8 cellular contexts compared by ENCODE assay signal in the genomic region with DNA sequence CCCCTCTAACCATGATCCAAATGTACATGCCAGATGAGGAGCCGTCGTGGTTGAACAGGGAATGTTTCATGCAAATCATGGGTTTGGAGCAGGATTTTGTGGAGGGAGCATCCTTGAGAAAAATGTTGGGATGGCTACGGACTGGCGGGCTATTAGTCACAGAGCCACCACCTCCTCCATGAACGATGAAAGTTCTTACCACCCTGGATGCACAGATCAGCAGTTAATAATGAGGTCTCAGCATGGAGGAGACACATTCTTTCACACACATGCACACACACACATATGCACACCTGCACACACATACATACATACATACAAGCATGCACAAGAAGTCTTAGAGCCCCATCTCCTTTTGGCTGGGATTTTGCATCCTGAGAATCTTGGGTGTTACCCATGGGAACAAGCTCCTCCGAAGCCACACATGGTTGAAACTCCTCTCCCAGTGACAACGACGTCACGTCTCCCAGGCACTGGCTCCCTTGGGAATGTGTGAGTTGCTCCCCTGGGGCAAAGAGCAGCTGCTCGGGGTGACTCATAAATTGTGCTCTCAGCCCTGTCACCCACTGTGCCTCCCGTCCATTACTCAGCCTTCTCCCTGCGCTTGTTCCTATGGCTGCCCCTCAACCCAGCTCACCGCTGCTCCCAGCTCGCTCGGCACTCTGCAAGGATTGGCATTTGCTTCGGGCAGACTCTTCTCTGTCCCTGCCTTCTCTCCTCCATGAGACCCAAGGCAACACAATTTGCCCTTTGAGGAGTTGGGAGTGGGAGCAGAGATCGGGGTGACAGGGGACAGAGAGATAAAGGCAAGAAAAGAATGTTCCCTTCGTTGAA.
DNase-seq lines count a peak whose midpoint lies in the region; ATAC-seq and TF ChIP-seq lines count a peak whose summit lies in the region.

No MANE protein-coding gene starts in this region.

- POLR2A ChIA-PET in HEK293T (lab: Yijun Ruan, JAX): no interaction called here

- H3K4me1 ChIP-seq in vagina: peaks cover 32% of the 10 kb centered on the region

- H3K27me3 ChIP-seq in vagina: no peaks in the 10 kb centered on the region

- no peak for TF ChIP-seq POLR2A in vagina (IDR thresholded peaks at IDR 0.05)

- no peaks in the 10 kb centered on the region for H3K36me3 Mint-ChIP-seq in activated naive CD4-positive, alpha-beta T cell treated with anti-CD3 and anti-CD28 coated beads, Interleukin-2, amount 50 U/mL, for 72 hours

- H3K9me3 Mint-ChIP-seq in activated naive CD4-positive, alpha-beta T cell treated with anti-CD3 and anti-CD28 coated beads, Interleukin-2, amount 50 U/mL, for 72 hours: no peaks in the 10 kb centered on the region

- no peak overlapping the region for H3K27ac Mint-ChIP-seq in activated naive CD4-positive, alpha-beta T cell treated with anti-CD3 and anti-CD28 coated beads, Interleukin-2, amount 50 U/mL, for 72 hours

- peak; percentile 7 for DNase-seq in DMS53 treated with DMSO at 0.1 percent for 48 hours (lab: John Stamatoyannopoulos, UW; ENCODE audit: unreplicated experiment)
- DNase-seq in HEK293T (ENCODE audit: extremely low spot score): peak; percentile 18
- peak; percentile 56 to 86 for DNase-seq in NCI-H526 (lab: John Stamatoyannopoulos, UW)
- peak; percentile 90 to 92 for DNase-seq in foreskin fibroblast
- no peak for DNase-seq in vagina (ENCODE audit: extremely low spot score in 2 of 2)
- no peak for DNase-seq in activated naive CD4-positive, alpha-beta T cell treated with anti-CD3 and anti-CD28 coated beads, Interleukin-2, amount 50 U/mL, for 72 hours (ENCODE audit: low spot score in 2 of 2)
- no peak for DNase-seq in AG20443 (ENCODE audit: low spot score)

- intact Hi-C loops in vagina (cut with DNase I): no loop called here

- H3K36me3 ChIP-seq in vagina: no peaks in the 10 kb centered on the region

- TF ChIP-seq CTCF in foreskin fibroblast (IDR thresholded peaks at IDR 0.05; ENCODE audit: low read depth, low read length) (no peak), vagina (IDR thresholded peaks at IDR 0.05) (no peak)

- no peak for ATAC-seq in GM18867 (IDR thresholded peaks at IDR 0.05; ENCODE audit: unreplicated experiment)
- no peak for ATAC-seq in activated naive CD4-positive, alpha-beta T cell treated with anti-CD3 and anti-CD28 coated beads, Interleukin-2, amount 50 U/mL, for 72 hours

- H3K9me3 ChIP-seq in vagina: no peaks in the 10 kb centered on the region

- H3K4me3 ChIP-seq in foreskin fibroblast (ENCODE audit: low read depth in 1 of 2, low read length in 2 of 2): peak overlapping the region in 1 of 2 donors; percentile 4
- no peak overlapping the region for H3K4me3 ChIP-seq in vagina

- peak overlapping the region; percentile 53 for H3K27ac ChIP-seq in vagina

- CTCF ChIA-PET in HEK293T (lab: Yijun Ruan, JAX): no interaction called here

TF ChIP-seq in HEK293T, 16 proteins besides CTCF, POLR2A, EP300 and RAD21:
- TF ChIP-seq FOXK2 (IDR thresholded peaks at IDR 0.05): no peak
- peak; percentile 61 for TF ChIP-seq PKNOX1 (IDR thresholded peaks at IDR 0.05)

Comparison
In these comparisons a context has a peak if more than half of its experiments do, and no peak if none do; other contexts are left out.
1. DNase-seq: peak in DMS53 treated with DMSO at 0.1 percent for 48 hours (single experiment), HEK293T (single experiment), NCI-H526 (2 of 2) and foreskin fibroblast (2 of 2); none in vagina (0 of 2), activated naive CD4-positive, alpha-beta T cell treated with anti-CD3 and anti-CD28 coated beads, Interleukin-2, amount 50 U/mL, for 72 hours (0 of 2) and AG20443 (single experiment).